1 cellular context compared by ENCODE assay signal in the genomic region with DNA sequence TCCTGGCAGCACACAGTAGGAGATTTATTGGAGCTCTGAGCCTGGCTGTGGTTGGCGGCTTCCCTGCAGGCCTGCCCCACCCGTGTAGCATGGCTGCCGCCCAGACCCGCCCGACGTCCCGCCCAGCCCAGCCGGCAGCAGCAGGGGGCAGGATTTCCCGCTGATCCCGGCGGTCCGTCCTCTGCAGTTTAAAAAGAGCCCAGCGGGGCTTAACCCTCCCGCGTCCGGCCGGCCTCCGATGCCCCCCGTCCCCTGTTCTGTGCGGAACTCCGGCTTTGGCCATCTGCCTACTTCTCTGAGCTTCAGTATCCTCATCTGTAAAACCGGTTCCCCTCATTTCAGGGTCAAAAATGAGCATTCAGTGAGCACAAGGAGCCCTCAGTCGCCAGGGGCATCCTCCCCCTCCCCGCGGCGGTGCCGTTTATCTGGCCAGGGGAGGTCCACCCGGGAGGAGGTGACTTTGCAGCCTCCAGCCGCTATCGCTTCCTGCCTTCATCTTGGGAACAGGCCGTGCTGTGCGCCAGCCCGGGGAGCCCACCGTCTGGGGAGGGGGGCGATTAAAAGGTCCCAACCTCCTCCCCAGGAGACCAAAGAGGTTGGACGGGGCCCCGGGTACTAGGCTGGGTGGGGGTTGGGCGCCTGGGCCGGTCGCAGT.
TF ChIP-seq lines count a peak whose summit lies in the region.

A gene (plus strand): TSS at position 476 of the 655 bp plus-strand sequence. CDS start 1,456 bp downstream, outside the sequence.

TF ChIP-seq in WTC11, 78 proteins besides CTCF, POLR2A, EP300 and RAD21 (continued from another document):
- TF ChIP-seq, protein P1, sequence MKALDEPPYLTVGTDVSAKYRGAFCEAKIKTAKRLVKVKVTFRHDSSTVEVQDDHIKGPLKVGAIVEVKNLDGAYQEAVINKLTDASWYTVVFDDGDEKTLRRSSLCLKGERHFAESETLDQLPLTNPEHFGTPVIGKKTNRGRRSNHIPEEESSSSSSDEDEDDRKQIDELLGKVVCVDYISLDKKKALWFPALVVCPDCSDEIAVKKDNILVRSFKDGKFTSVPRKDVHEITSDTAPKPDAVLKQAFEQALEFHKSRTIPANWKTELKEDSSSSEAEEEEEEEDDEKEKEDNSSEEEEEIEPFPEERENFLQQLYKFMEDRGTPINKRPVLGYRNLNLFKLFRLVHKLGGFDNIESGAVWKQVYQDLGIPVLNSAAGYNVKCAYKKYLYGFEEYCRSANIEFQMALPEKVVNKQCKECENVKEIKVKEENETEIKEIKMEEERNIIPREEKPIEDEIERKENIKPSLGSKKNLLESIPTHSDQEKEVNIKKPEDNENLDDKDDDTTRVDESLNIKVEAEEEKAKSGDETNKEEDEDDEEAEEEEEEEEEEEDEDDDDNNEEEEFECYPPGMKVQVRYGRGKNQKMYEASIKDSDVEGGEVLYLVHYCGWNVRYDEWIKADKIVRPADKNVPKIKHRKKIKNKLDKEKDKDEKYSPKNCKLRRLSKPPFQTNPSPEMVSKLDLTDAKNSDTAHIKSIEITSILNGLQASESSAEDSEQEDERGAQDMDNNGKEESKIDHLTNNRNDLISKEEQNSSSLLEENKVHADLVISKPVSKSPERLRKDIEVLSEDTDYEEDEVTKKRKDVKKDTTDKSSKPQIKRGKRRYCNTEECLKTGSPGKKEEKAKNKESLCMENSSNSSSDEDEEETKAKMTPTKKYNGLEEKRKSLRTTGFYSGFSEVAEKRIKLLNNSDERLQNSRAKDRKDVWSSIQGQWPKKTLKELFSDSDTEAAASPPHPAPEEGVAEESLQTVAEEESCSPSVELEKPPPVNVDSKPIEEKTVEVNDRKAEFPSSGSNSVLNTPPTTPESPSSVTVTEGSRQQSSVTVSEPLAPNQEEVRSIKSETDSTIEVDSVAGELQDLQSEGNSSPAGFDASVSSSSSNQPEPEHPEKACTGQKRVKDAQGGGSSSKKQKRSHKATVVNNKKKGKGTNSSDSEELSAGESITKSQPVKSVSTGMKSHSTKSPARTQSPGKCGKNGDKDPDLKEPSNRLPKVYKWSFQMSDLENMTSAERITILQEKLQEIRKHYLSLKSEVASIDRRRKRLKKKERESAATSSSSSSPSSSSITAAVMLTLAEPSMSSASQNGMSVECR (CRISPR knock-in tag; IDR thresholded peaks at IDR 0.05; ENCODE audit: borderline replicate concordance) = no peak
